Comparison of ENCODE assay signal across 8 cellular contexts in genomic region chr18:35345460-35345921, GRCh38. TPM values are rescaled to one million over a fixed set of nuclear protein-coding genes. Genes with fewer than 3 reads are reported as not detected.
DNase-seq lines count a peak whose midpoint lies in the region; ATAC-seq and TF ChIP-seq lines count a peak whose summit lies in the region.

No MANE protein-coding gene starts in this region.

- H3K9me3 Mint-ChIP-seq in stimulated activated naive CD8-positive, alpha-beta T cell treated with anti-CD3 and anti-CD28 coated beads, Interleukin-15, Interleukin-2, amounts not matched to agents 100 ng/mL and 50 ng/mL, for 24 hours = no peaks in the 10 kb centered on the region

- peaks cover 44% of the 10 kb centered on the region for H3K4me1 Mint-ChIP-seq in stimulated activated naive CD8-positive, alpha-beta T cell treated with anti-CD3 and anti-CD28 coated beads, Interleukin-15, Interleukin-2, amounts not matched to agents 100 ng/mL and 50 ng/mL, for 24 hours (ENCODE audit: low read depth)

- no peaks in the 10 kb centered on the region for H3K27me3 ChIP-seq in OCI-LY1 (ENCODE audit: insufficient read depth, low read length)
- H3K27me3 ChIP-seq in esophagus muscularis mucosa = no peaks in the 10 kb centered on the region
- H3K27me3 ChIP-seq in osteoblast (ENCODE audit: insufficient read depth, low read length) = no peaks in the 10 kb centered on the region

- H3K9me3 ChIP-seq in OCI-LY1 (ENCODE audit: low read length) = no peaks in the 10 kb centered on the region
- no peaks in the 10 kb centered on the region for H3K9me3 ChIP-seq in esophagus muscularis mucosa
- no peaks in the 10 kb centered on the region for H3K9me3 ChIP-seq in osteoblast (ENCODE audit: low read depth, low read length)

- TF ChIP-seq CTCF in OCI-LY1 (IDR thresholded peaks at IDR 0.05; ENCODE audit: low read length) = no peak
- TF ChIP-seq CTCF in esophagus muscularis mucosa (IDR thresholded peaks at IDR 0.05) = no peak
- no peak for TF ChIP-seq CTCF in osteoblast (IDR thresholded peaks at IDR 0.05; ENCODE audit: extremely low read depth, low read depth, low read length)

- WGBS in esophagus muscularis mucosa = 48% methylated on average over 6 of the region's 6 CpGs

- TF ChIP-seq POLR2A in esophagus muscularis mucosa (IDR thresholded peaks at IDR 0.05; ENCODE audit: low read depth) = no peak

- peak overlapping the region; percentile 68 for H3K27ac ChIP-seq in OCI-LY1 (ENCODE audit: low read depth, low read length, poor library complexity, severe bottlenecking)
- H3K27ac ChIP-seq in esophagus muscularis mucosa (replicated peaks in 1 of 4) = peak overlapping the region; percentile 36 to 100 (median 99)
- peak overlapping the region; percentile 96 for H3K27ac ChIP-seq in osteoblast (ENCODE audit: low read depth, low read length)

- H3F3A ChIP-seq in OCI-LY1 (ENCODE audit: insufficient read depth, low read length) = no peaks in the 10 kb centered on the region

- peak overlapping the region; percentile 96 for H3K27ac Mint-ChIP-seq in stimulated activated naive CD8-positive, alpha-beta T cell treated with anti-CD3 and anti-CD28 coated beads, Interleukin-15, Interleukin-2, amounts not matched to agents 100 ng/mL and 50 ng/mL, for 24 hours

- no peaks in the 10 kb centered on the region for H3K9me2 ChIP-seq in OCI-LY1 (ENCODE audit: low read depth, low read length)

- ATAC-seq in stimulated activated naive CD8-positive, alpha-beta T cell treated with anti-CD3 and anti-CD28 coated beads, Interleukin-15, Interleukin-2, amounts not matched to agents 100 U/mL and 50 U/mL, for 24 hours = no peak
- ATAC-seq in HG02571 (IDR thresholded peaks at IDR 0.05; ENCODE audit: unreplicated experiment) = no peak

- no peaks in the 10 kb centered on the region for H3K27me3 Mint-ChIP-seq in stimulated activated naive CD8-positive, alpha-beta T cell treated with anti-CD3 and anti-CD28 coated beads, Interleukin-15, Interleukin-2, amounts not matched to agents 100 ng/mL and 50 ng/mL, for 24 hours

- H4K20me1 ChIP-seq in OCI-LY1 (ENCODE audit: insufficient read depth, low read length) (peaks cover 5% of the 10 kb centered on the region; the same call in 1 of the 2 replicates), osteoblast (ENCODE audit: insufficient read depth, low read length) (peaks cover 35% of the 10 kb centered on the region)

- peaks cover 20% of the 10 kb centered on the region for H3K36me3 Mint-ChIP-seq in stimulated activated naive CD8-positive, alpha-beta T cell treated with anti-CD3 and anti-CD28 coated beads, Interleukin-15, Interleukin-2, amounts not matched to agents 100 ng/mL and 50 ng/mL, for 24 hours (ENCODE audit: low read depth)

- H3K4me2 ChIP-seq in OCI-LY1 (ENCODE audit: low read length) (peak overlapping the region; percentile 79), osteoblast (ENCODE audit: insufficient read depth, low read length) (peak overlapping the region; percentile 97)

- no peak for TF ChIP-seq EP300 in esophagus muscularis mucosa (IDR thresholded peaks at IDR 0.05)

- peak overlapping the region; percentile 83 for H3K4me3 ChIP-seq in OCI-LY1 (ENCODE audit: low read depth, low read length, poor library complexity, severe bottlenecking)
- peak overlapping the region in 1 of 4 donors; percentile 2 for H3K4me3 ChIP-seq in esophagus muscularis mucosa
- H3K4me3 ChIP-seq in osteoblast (ENCODE audit: insufficient read depth, low read length) = peak overlapping the region; percentile 24

- no peak for DNase-seq in stimulated activated naive CD8-positive, alpha-beta T cell treated with anti-CD3 and anti-CD28 coated beads, Interleukin-15, Interleukin-2, amounts not matched to agents 100 U/mL and 50 U/mL, for 24 hours
- DNase-seq in esophagus muscularis mucosa (ENCODE audit: extremely low spot score) (no peak), osteoblast (ENCODE audit: insufficient read length, low spot score, missing footprints) (no peak), NCI-H1048 (lab: John Stamatoyannopoulos, UW) (no peak)
- no peak for DNase-seq in stimulated activated CD4-positive, alpha-beta T cell treated with anti-CD3 and anti-CD28 coated beads, Interleukin-4, amount 100 ng/mL, for 1 hour

- H2AFZ ChIP-seq in OCI-LY1 (ENCODE audit: low read length) (peak overlapping the region; percentile 93; the same call in 1 of the 2 replicates), osteoblast (ENCODE audit: low read length) (peak overlapping the region; percentile 64)

- peaks cover 33% of the 10 kb centered on the region for H3K79me2 ChIP-seq in OCI-LY1 (ENCODE audit: insufficient read depth, low read length)
- peaks cover 42% of the 10 kb centered on the region for H3K79me2 ChIP-seq in osteoblast (ENCODE audit: insufficient read depth, low read length)

- intact Hi-C loops in esophagus muscularis mucosa (cut with DNase I) = loop anchor here (5.0 kb wide), 1 partner anchor 108 kb away; no protein-coding TSS in a partner anchor

- H3K4me1 ChIP-seq in OCI-LY1 (ENCODE audit: insufficient read depth, low read length, severe bottlenecking) (peaks cover 26% of the 10 kb centered on the region), esophagus muscularis mucosa (peaks cover 28 to 45% (median 40%) of the 10 kb centered on the region in 4 donors), osteoblast (ENCODE audit: insufficient read depth, low read length) (peaks cover 18% of the 10 kb centered on the region)

- H3K9ac ChIP-seq in OCI-LY1 (ENCODE audit: low read length) = peak overlapping the region; percentile 13; the same call in 1 of the 2 replicates

- H3K4me3 Mint-ChIP-seq in stimulated activated naive CD8-positive, alpha-beta T cell treated with anti-CD3 and anti-CD28 coated beads, Interleukin-15, Interleukin-2, amounts not matched to agents 100 ng/mL and 50 ng/mL, for 24 hours = peak overlapping the region; percentile 100

- H3K36me3 ChIP-seq in OCI-LY1 (ENCODE audit: insufficient read depth, low read length) (peaks cover 27% of the 10 kb centered on the region), esophagus muscularis mucosa (peaks cover 0 to 8% (median 1%) of the 10 kb centered on the region in 4 donors), osteoblast (ENCODE audit: insufficient read depth, low read length) (peaks cover 2% of the 10 kb centered on the region)

RNA-seq across cellular contexts. Expression of gene ZNF24, which starts 1.3 kb away (rescaled TPM):
- total RNA-seq in esophagus muscularis mucosa (10 to 100 TPM; 31.2 to 41.1 (median 39.3) TPM), osteoblast (27.4 and 29.7 TPM in 2 replicates)

RNA-seq across cellular contexts. Expression of gene ZNF396, which starts 31.6 kb away (rescaled TPM):
- total RNA-seq in esophagus muscularis mucosa = 1 to 10 TPM in 3 of 4 donors, under 1 TPM in 1; 0.99 to 2.5 (median 1.4) TPM
- total RNA-seq in osteoblast = 1.8 and 3.3 TPM in 2 replicates

RNA-seq across cellular contexts. Expression of gene ZSCAN30, which starts 55.5 kb away (rescaled TPM):
- total RNA-seq in esophagus muscularis mucosa (10 to 100 TPM in 2 of 4 donors, 1 to 10 TPM in 2; 8.6 to 14.2 (median 10.2) TPM), osteoblast (16.6 and 17.7 TPM in 2 replicates)
